ENCODE assay signal across 8 cellular contexts in the genomic region with DNA sequence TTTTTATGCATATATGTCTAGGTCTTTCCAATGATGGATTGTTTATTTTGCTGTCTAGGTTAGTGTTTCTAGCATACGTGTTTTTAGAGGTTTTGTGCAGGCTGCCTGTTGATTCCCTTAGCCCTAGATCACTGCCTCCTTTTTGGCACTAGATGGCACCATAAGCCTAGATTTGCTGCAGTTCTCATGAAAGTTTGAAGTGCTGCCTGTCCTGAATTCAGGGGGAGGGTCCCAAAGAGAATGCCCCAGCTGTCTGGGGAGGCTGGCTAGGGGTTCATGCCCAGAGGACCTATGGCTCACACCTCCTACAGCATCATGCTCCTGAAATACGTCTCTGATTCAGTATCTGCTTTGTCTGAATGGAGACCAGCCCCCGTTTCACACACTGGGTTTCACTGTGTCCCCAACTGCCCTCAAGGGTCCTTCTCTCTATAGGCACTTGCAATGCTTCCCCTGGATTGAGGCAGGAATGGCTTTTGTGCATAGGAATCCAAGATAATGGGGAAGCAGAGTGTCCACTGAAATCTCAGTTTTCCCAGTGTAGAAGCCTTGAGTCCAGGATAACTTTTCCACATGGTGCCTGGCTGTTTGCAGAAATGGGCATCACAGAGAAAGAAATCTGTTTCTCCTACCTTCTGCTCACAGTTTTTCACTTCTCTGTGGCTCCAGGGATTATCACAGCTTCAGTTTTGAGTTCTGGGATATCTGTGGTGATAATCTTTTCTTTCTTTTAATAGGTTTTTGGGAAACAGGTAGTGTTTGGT. TPM values are rescaled to one million over a fixed set of nuclear protein-coding genes. Genes with fewer than 3 reads are reported as not detected.
DNase-seq lines count a peak whose midpoint lies in the region; ATAC-seq, FAIRE-seq and TF ChIP-seq lines count a peak whose summit lies in the region.

No MANE protein-coding gene starts in this region.

- POLR2A ChIA-PET in Panc1 (lab: Charles Lee): no interaction called here

- H3K27ac ChIP-seq in Panc1 (ENCODE audit: low read length) (peak overlapping the region; percentile 80), pancreas (no peak overlapping the region)

- CTCF ChIA-PET in Panc1 (lab: Charles Lee): no interaction called here

- no TSS peak for BruUV-seq in Panc1 (replicated peaks; lab: Mats Ljungman, UMichigan)

- peak; percentile 4 for DNase-seq in DMS79 (lab: John Stamatoyannopoulos, UW)
- peak; percentile 81 for DNase-seq in KBM-7
- DNase-seq in Panc1 (ENCODE audit: low read depth, low spot score): peak; percentile 61
- peak; percentile 14 for DNase-seq in activated T-helper 1 cell treated with Interleukin-2 at 50 U/mL for 16 hours (ENCODE audit: low read depth)
- peak; percentile 38 for DNase-seq in foreskin melanocyte
- DNase-seq in pancreas: peak in 2 of 6 donors; percentile 37 to 59

- intact Hi-C loops in Panc1 (cut with micrococcal nuclease; ENCODE audit: unreplicated experiment): loop anchor here (5.0 kb wide), 1 partner anchor 156 kb away; no protein-coding TSS in a partner anchor
- intact Hi-C loops in pancreas (cut with DNase I): loop anchor here in 2 of 3 donors (5.0 to 10.0 kb wide), 2 partner anchors 156 to 163 kb away; no protein-coding TSS in a partner anchor

- FAIRE-seq in pancreas (lab: Jason Lieb, UNC): no peak

- H3K36me3 ChIP-seq in Panc1 (ENCODE audit: control insufficient read depth, insufficient read depth, low read length): no peaks in the 10 kb centered on the region
- no peaks in the 10 kb centered on the region for H3K36me3 ChIP-seq in pancreas

- no peaks in the 10 kb centered on the region for H3K27me3 ChIP-seq in Panc1 (ENCODE audit: control insufficient read depth, insufficient read depth, low read length)
- H3K27me3 ChIP-seq in pancreas: no peaks in the 10 kb centered on the region

- ATAC-seq in Panc1: peak; percentile 95
- ATAC-seq in pancreas: peak; percentile 69 to 94 (median 91)
- ATAC-seq in HG02870 (IDR thresholded peaks at IDR 0.05; ENCODE audit: unreplicated experiment): no peak
- ATAC-seq in HG02571 (IDR thresholded peaks at IDR 0.05; ENCODE audit: unreplicated experiment): no peak

- H3K4me3 ChIP-seq in Panc1 (ENCODE audit: low read depth in 2 of 2, low read length in 2 of 2): peak overlapping the region in 1 of 2 experiments; percentile 7; a peak in 1 of 4 replicates
- no peak overlapping the region for H3K4me3 ChIP-seq in pancreas

- WGBS in pancreas, 2 donors: 24 to 38% methylated on average over 3 of the region's 3 CpGs

- in situ Hi-C loops in KBM-7 (cut with MboI; ENCODE audit: low pct_unique_long_range_greater_than_20kb, low sequenced_read_pairs) (loop anchor here (25.0 kb wide), 2 partner anchors 161 to 861 kb away; no protein-coding TSS in a partner anchor), Panc1 (cut with HindIII; ENCODE audit: low pct_unique_long_range_greater_than_20kb, low sequenced_read_pairs) (no loop called here)

- H3K4me1 ChIP-seq in Panc1 (ENCODE audit: control insufficient read depth, insufficient read depth, low read length) (peaks cover 6% of the 10 kb centered on the region; the same call in 1 of the 2 replicates), pancreas (no peaks in the 10 kb centered on the region)

- peaks cover 7% of the 10 kb centered on the region; the same call in 1 of the 2 replicates for H3K9me3 ChIP-seq in Panc1 (ENCODE audit: control insufficient read depth, insufficient read depth, low read depth, low read length)
- no peaks in the 10 kb centered on the region for H3K9me3 ChIP-seq in pancreas

- TF ChIP-seq CTCF in Panc1 (IDR thresholded peaks at IDR 0.05): peak; percentile 86
- TF ChIP-seq CTCF in pancreas (IDR thresholded peaks at IDR 0.05): peak; percentile 54 to 82 (median 68)

RNA-seq across cellular contexts. Expression of gene TXNRD1, which starts 14.2 kb away (rescaled TPM):
- total RNA-seq in Panc1 (2021; ENCODE audit: unreplicated experiment) (348 TPM), pancreas (10 to 100 TPM; 10.3 to 29.1 (median 17.2) TPM)
- polyA plus RNA-seq in Panc1 (2012; ENCODE audit: insufficient read length): 205 TPM
- polyA plus RNA-seq in pancreas: 10 to 100 TPM in 1 of 2 donors, 1 to 10 TPM in 1; 8.1 to 14.8 TPM

Comparison
In these comparisons a context has a peak if more than half of its experiments do, and no peak if none do; other contexts are left out.
1. ATAC-seq: peak in Panc1 (single experiment) and pancreas (4 of 4); none in HG02870 (single experiment) and HG02571 (single experiment).
2. RNA of gene TXNRD1, which starts 14.2 kb away (total RNA-seq): 348 TPM in Panc1 (single experiment); 10.3 to 29.1 TPM in pancreas; every median in the first group is over 10 times any median in the second.